9 cellular contexts compared by ENCODE assay signal in genomic region chr22:50674606-50675552, GRCh38. TPM values are rescaled to one million over a fixed set of nuclear protein-coding genes. Genes with fewer than 3 reads are reported as not detected.
A peak's percentile ranks its signal among the peaks of the same experiment; 100 is the strongest.
DNase-seq lines count a peak whose midpoint lies in the region; ATAC-seq and TF ChIP-seq lines count a peak whose summit lies in the region.
"Had no signal": no experiment of that assay in that cellular context is flagged by ENCODE, and none has a peak within 500 bp of the region (broad histone marks: within the 10 kb centered on the region; RNA-seq: fewer than 3 reads in every experiment).

No MANE protein-coding gene starts in this region.

- ATAC-seq in SK-N-SH treated with all-trans-retinoic acid at 6 μM for 48 hours (peak; percentile 59), GM19351 (IDR thresholded peaks at IDR 0.05; ENCODE audit: unreplicated experiment) (no peak)

- TF ChIP-seq CTCF in A673 (conservative IDR thresholded peaks at IDR 0.05; ENCODE audit: low read depth, low read length) (no peak), GM13977 (IDR thresholded peaks at IDR 0.05; ENCODE audit: extremely low read depth, insufficient read depth, missing control alignments) (no peak), epithelial cell of esophagus (IDR thresholded peaks at IDR 0.05; ENCODE audit: insufficient read depth, low read depth, low read length, missing control alignments) (no peak), nephron (IDR thresholded peaks at IDR 0.05; ENCODE audit: unreplicated experiment in 3 of 3) (no peak)

- H3K27me3 Mint-ChIP-seq in nephron (ENCODE audit: low read depth), result peaks cover 25% of the 10 kb centered on the region

- H3K9me3 Mint-ChIP-seq in nephron, result no peaks in the 10 kb centered on the region

- peak overlapping the region; percentile 74 to 80 (median 79) for H3K4me3 Mint-ChIP-seq in nephron

- H3K27ac Mint-ChIP-seq in nephron, result peak overlapping the region in 1 of 3 experiments; percentile 0

- POLR2A ChIA-PET in A673 (lab: Charles Lee; ENCODE audit: low non-redundant PET), result interaction anchor here (0.5 to 0.6 kb wide), 2 partner anchors 13 to 51 kb away, joined by 4 to 7 read pairs; no protein-coding TSS in a partner anchor

- peak; percentile 43 for DNase-seq in A673 (ENCODE audit: low spot score)
- DNase-seq in GM13977 (ENCODE audit: low spot score), result peak; percentile 54
- DNase-seq in epithelial cell of esophagus (ENCODE audit: low read depth), result peak; percentile 88
- no peak for DNase-seq in GOT3 (lab: John Stamatoyannopoulos, UW)
- DNase-seq in amygdala (lab: John Stamatoyannopoulos, UW), result no peak

- intact Hi-C loops in A673 (cut with micrococcal nuclease; ENCODE audit: unreplicated experiment), result no loop called here

- peaks cover 5% of the 10 kb centered on the region for H3K4me1 ChIP-seq in A673 (ENCODE audit: insufficient read depth, low read length, poor library complexity, severe bottlenecking)

- H3K27me3 ChIP-seq in A673 (replicated peaks; ENCODE audit: insufficient read depth, low read depth, low read length, poor library complexity), result peaks cover 5% of the 10 kb centered on the region

- CTCF ChIA-PET in A673 (lab: Charles Lee), result no interaction called here

- H3K4me3 ChIP-seq in A673 (ENCODE audit: low read depth, low read length, poor library complexity, severe bottlenecking) (peak overlapping the region; percentile 45), epithelial cell of esophagus (ENCODE audit: low read length) (peak overlapping the region; percentile 37)

- no peak overlapping the region for H3K27ac ChIP-seq in A673 (ENCODE audit: low read depth, low read length, poor library complexity, severe bottlenecking)

- peaks cover 19% of the 10 kb centered on the region for H3K36me3 Mint-ChIP-seq in nephron (ENCODE audit: low read depth)

- no peaks in the 10 kb centered on the region for H3K9me3 ChIP-seq in A673 (ENCODE audit: low read depth, low read length, poor library complexity, severe bottlenecking)
- H3K9me3 ChIP-seq: adrenal gland had no signal

- no peaks in the 10 kb centered on the region for H3K36me3 ChIP-seq in A673 (ENCODE audit: insufficient read depth, low read length, poor library complexity, severe bottlenecking)
- H3K36me3 ChIP-seq: adrenal gland had no signal

- no TSS peak for BruUV-seq in A673 (replicated peaks; lab: Mats Ljungman, UMichigan)

- peaks cover 13% of the 10 kb centered on the region for H3K4me1 Mint-ChIP-seq in nephron

- in situ Hi-C loops in GM13977 (cut with MboI; ENCODE audit: low pct_unique_long_range_greater_than_20kb, low sequenced_read_pairs, unreplicated experiment), result no loop called here

TF ChIP-seq in SK-N-SH treated with all-trans-retinoic acid at 6 μM for 48 hours, 23 proteins besides CTCF, POLR2A, EP300 and RAD21:
- no peak for TF ChIP-seq RARB (CRISPR knock-in tag; IDR thresholded peaks at IDR 0.05)
- TF ChIP-seq TOX (CRISPR knock-in tag; IDR thresholded peaks at IDR 0.05; ENCODE audit: borderline replicate concordance), result no peak
- no peak for TF ChIP-seq GLIS3 (CRISPR knock-in tag; IDR thresholded peaks at IDR 0.05)
- TF ChIP-seq ZNF8 (CRISPR knock-in tag; IDR thresholded peaks at IDR 0.05), result no peak
- no peak for TF ChIP-seq ZNF565 (CRISPR knock-in tag; conservative IDR thresholded peaks at IDR 0.05; ENCODE audit: low read depth)
- no peak for TF ChIP-seq ARNTL (CRISPR knock-in tag; IDR thresholded peaks at IDR 0.05; ENCODE audit: borderline replicate concordance, low read depth)

RNA-seq across cellular contexts. Expression of gene SHANK3, which starts 2.3 kb away (rescaled TPM):
- total RNA-seq in A673 (2021), result 4.4 and 6.4 TPM in 2 replicates

RNA-seq across cellular contexts. Expression of gene ARSA, which starts 46.9 kb away (rescaled TPM):
- 15.6 and 19.6 TPM in 2 replicates for total RNA-seq in A673 (2021)

Comparison
In these comparisons a context has a peak if more than half of its experiments do, and no peak if none do; other contexts are left out.
1. DNase-seq: peak in A673 (single experiment), GM13977 (single experiment) and epithelial cell of esophagus (single experiment); none in GOT3 (single experiment) and amygdala (0 of 56).